In genomic region chr4:102321260-102321991, GRCh38 we compare ENCODE assay signal across 13 cellular contexts. TPM values are rescaled to one million over a fixed set of nuclear protein-coding genes. Genes with fewer than 3 reads are reported as not detected.
DNase-seq lines count a peak whose midpoint lies in the region; ATAC-seq, FAIRE-seq and TF ChIP-seq lines count a peak whose summit lies in the region.
"Had no signal": no experiment of that assay in that cellular context is flagged by ENCODE, and none has a peak within 500 bp of the region (broad histone marks: within the 10 kb centered on the region; RNA-seq: fewer than 3 reads in every experiment).

No MANE protein-coding gene starts in this region.

- no peak overlapping the region for H3K4me3 ChIP-seq in astrocyte (ENCODE audit: insufficient read depth, low read depth, low read length)
- no peak overlapping the region for H3K4me3 ChIP-seq in upper lobe of right lung
- H3K4me3 ChIP-seq: pancreas had no signal

- H3K36me3 Mint-ChIP-seq in astrocyte (ENCODE audit: low read depth, unreplicated experiment) = no peaks in the 10 kb centered on the region
- H3K36me3 Mint-ChIP-seq: immature natural killer cell had no signal

- intact Hi-C loops in upper lobe of right lung (cut with DNase I) = no loop called here

- no peak overlapping the region for H3K4me3 Mint-ChIP-seq in astrocyte (ENCODE audit: unreplicated experiment)
- H3K4me3 Mint-ChIP-seq: immature natural killer cell had no signal

- peaks cover 18% of the 10 kb centered on the region for H3K4me1 Mint-ChIP-seq in astrocyte (ENCODE audit: low read depth, unreplicated experiment)
- H3K4me1 Mint-ChIP-seq: immature natural killer cell had no signal

- no peak for TF ChIP-seq CTCF in GM13977 (IDR thresholded peaks at IDR 0.05; ENCODE audit: extremely low read depth, insufficient read depth, missing control alignments)
- no peak for TF ChIP-seq CTCF in astrocyte (IDR thresholded peaks at IDR 0.05; ENCODE audit: insufficient read depth, low read depth, low read length)
- no peak for TF ChIP-seq CTCF in upper lobe of right lung (IDR thresholded peaks at IDR 0.05)

- H3K4me2 ChIP-seq in astrocyte (ENCODE audit: low read length) = peak overlapping the region; percentile 30

- H3K27me3 ChIP-seq in astrocyte (ENCODE audit: insufficient read depth, low read length) = no peaks in the 10 kb centered on the region
- no peaks in the 10 kb centered on the region for H3K27me3 ChIP-seq in upper lobe of right lung
- H3K27me3 ChIP-seq: pancreas had no signal

- no peak overlapping the region for H2AFZ ChIP-seq in astrocyte (ENCODE audit: low read depth, low read length)

- H3K27ac Mint-ChIP-seq in astrocyte (ENCODE audit: unreplicated experiment) = no peak overlapping the region
- H3K27ac Mint-ChIP-seq: immature natural killer cell had no signal

- no peaks in the 10 kb centered on the region for H3K27me3 Mint-ChIP-seq in astrocyte (ENCODE audit: low read depth, unreplicated experiment)

- in situ Hi-C loops in GM13977 (cut with MboI; ENCODE audit: low pct_unique_long_range_greater_than_20kb, low sequenced_read_pairs, unreplicated experiment) = no loop called here

- peaks cover 4% of the 10 kb centered on the region for H3K4me1 ChIP-seq in astrocyte (ENCODE audit: insufficient read depth, low read length)
- H3K4me1 ChIP-seq in upper lobe of right lung = peaks cover 6% of the 10 kb centered on the region

- H3K36me3 ChIP-seq in astrocyte (ENCODE audit: insufficient read depth, low read length) = no peaks in the 10 kb centered on the region
- H3K36me3 ChIP-seq in upper lobe of right lung = no peaks in the 10 kb centered on the region
- H3K36me3 ChIP-seq: pancreas had no signal

- ATAC-seq in GM21360 (IDR thresholded peaks at IDR 0.05; ENCODE audit: unreplicated experiment) (peak; percentile 85), HG03060 (IDR thresholded peaks at IDR 0.05; ENCODE audit: low read depth, unreplicated experiment) (peak; percentile 98), upper lobe of right lung (no peak)
- no peak for ATAC-seq in activated CD4-positive, CD25-positive, alpha-beta regulatory T cell treated with anti-CD3 and anti-CD28 coated beads, Interleukin-2, amount 50 U/mL, for 24 hours
- ATAC-seq: pancreas had no signal

- H3K9me3 ChIP-seq in astrocyte (ENCODE audit: insufficient read depth, low read depth, low read length) = no peaks in the 10 kb centered on the region
- H3K9me3 ChIP-seq in upper lobe of right lung = no peaks in the 10 kb centered on the region
- H3K9me3 ChIP-seq: pancreas had no signal

- H3K27ac ChIP-seq in astrocyte (ENCODE audit: low read depth, low read length) = no peak overlapping the region
- H3K27ac ChIP-seq in upper lobe of right lung = no peak overlapping the region
- H3K27ac ChIP-seq: pancreas had no signal

- peak; percentile 24 for DNase-seq in GM13977 (ENCODE audit: low spot score)
- DNase-seq in astrocyte (ENCODE audit: low read depth) = no peak
- DNase-seq in RKO (ENCODE audit: low spot score) = no peak
- DNase-seq in upper lobe of right lung = no peak
- DNase-seq in SW 1271 (lab: John Stamatoyannopoulos, UW) = no peak
- DNase-seq: activated effector memory CD4-positive, alpha-beta T cell treated with Interleukin-2 at 50 U/mL for 16 hours; effector CD4-positive, alpha-beta T cell; immature natural killer cell; NCI-H2171; pancreas had no signal

- H3K79me2 ChIP-seq in astrocyte (ENCODE audit: insufficient read depth, low read length) = no peaks in the 10 kb centered on the region

- no peaks in the 10 kb centered on the region for H4K20me1 ChIP-seq in astrocyte (ENCODE audit: insufficient read depth, low read length)

- no peaks in the 10 kb centered on the region for H3K9me3 Mint-ChIP-seq in astrocyte (ENCODE audit: unreplicated experiment)
- H3K9me3 Mint-ChIP-seq: immature natural killer cell had no signal

- no peak overlapping the region for H3K9ac ChIP-seq in astrocyte (ENCODE audit: low read length)

- FAIRE-seq in astrocyte (lab: Jason Lieb, UNC) = no peak
- FAIRE-seq: pancreas had no signal

RNA-seq across cellular contexts. Expression of gene SLC39A8, which starts 23.9 kb away (rescaled TPM):
- total RNA-seq in astrocyte (5.0 and 5.6 TPM in 2 replicates), upper lobe of right lung (470 TPM)

Comparison
In these comparisons a context has a peak if more than half of its experiments do, and no peak if none do; other contexts are left out.
1. ATAC-seq: peak in GM21360 (single experiment) and HG03060 (single experiment); none in upper lobe of right lung (single experiment) and activated CD4-positive, CD25-positive, alpha-beta regulatory T cell treated with anti-CD3 and anti-CD28 coated beads, Interleukin-2, amount 50 U/mL, for 24 hours (0 of 2).
2. RNA of gene SLC39A8, which starts 23.9 kb away (total RNA-seq): 470 TPM in upper lobe of right lung (single experiment); 5.0 to 5.6 TPM in astrocyte; every median in the first group is over 10 times any median in the second.